In genomic region chr2:71694501-71695234, GRCh38 we compare ENCODE assay signal across 20 cellular contexts.
"Had no signal": no experiment of that assay in that cellular context is flagged by ENCODE, and none has a peak within 500 bp of the region (broad histone marks: within the 10 kb centered on the region; RNA-seq: fewer than 3 reads in every experiment).

No MANE protein-coding gene starts in this region.

- H3K4me3 Mint-ChIP-seq: activated CD8-positive, alpha-beta T cell treated with anti-CD3 and anti-CD28 coated beads for 36 hours; activated naive CD8-positive, alpha-beta T cell treated with anti-CD3 and anti-CD28 coated beads for 36 hours; activated T-cell treated with anti-CD3 and anti-CD28 coated beads, Interleukin-2, amount 50 U/mL, for 4 hours; nephron; stimulated activated naive CD8-positive, alpha-beta T cell treated with anti-CD3 and anti-CD28 coated beads, Interleukin-15, Interleukin-2, amounts not matched to agents 100 ng/mL and 50 ng/mL, for 24 hours had no signal

- H3K4me1 Mint-ChIP-seq: activated naive CD8-positive, alpha-beta T cell treated with anti-CD3 and anti-CD28 coated beads for 36 hours had no signal

- FAIRE-seq: islet of Langerhans had no signal

- ATAC-seq: activated CD8-positive, alpha-beta T cell treated with anti-CD3 and anti-CD28 coated beads for 36 hours; activated T-cell treated with anti-CD3 and anti-CD28 coated beads, Interleukin-2, amount 50 U/mL, for 4 hours had no signal

- H3K9me3 ChIP-seq: right atrium auricular region, suprapubic skin had no signal

- H3K36me3 Mint-ChIP-seq: activated naive CD8-positive, alpha-beta T cell treated with anti-CD3 and anti-CD28 coated beads for 36 hours; brain had no signal

- H3K27ac Mint-ChIP-seq: activated CD8-positive, alpha-beta T cell treated with anti-CD3 and anti-CD28 coated beads for 36 hours; activated naive CD8-positive, alpha-beta T cell treated with anti-CD3 and anti-CD28 coated beads for 36 hours; nephron; progenitor cell of endocrine pancreas; stimulated activated naive CD8-positive, alpha-beta T cell treated with anti-CD3 and anti-CD28 coated beads, Interleukin-15, Interleukin-2, amounts not matched to agents 100 ng/mL and 50 ng/mL, for 24 hours had no signal

- H3K27me3 Mint-ChIP-seq: stimulated activated naive CD8-positive, alpha-beta T cell treated with anti-CD3 and anti-CD28 coated beads, Interleukin-15, Interleukin-2, amounts not matched to agents 100 ng/mL and 50 ng/mL, for 24 hours had no signal

- H3K4me3 ChIP-seq: coronary artery, right atrium auricular region, skin epidermis, suprapubic skin had no signal

- H3K9me3 Mint-ChIP-seq: activated CD8-positive, alpha-beta T cell treated with anti-CD3 and anti-CD28 coated beads for 36 hours; activated naive CD8-positive, alpha-beta T cell treated with anti-CD3 and anti-CD28 coated beads for 36 hours; activated T-cell treated with anti-CD3 and anti-CD28 coated beads, Interleukin-2, amount 50 U/mL, for 4 hours; stimulated activated naive CD8-positive, alpha-beta T cell treated with anti-CD3 and anti-CD28 coated beads, Interleukin-15, Interleukin-2, amounts not matched to agents 100 ng/mL and 50 ng/mL, for 24 hours had no signal

- H3K36me3 ChIP-seq: right atrium auricular region, suprapubic skin had no signal

- H3K27me3 ChIP-seq: right atrium auricular region, suprapubic skin had no signal

- H3K27ac ChIP-seq: coronary artery, right atrium auricular region, suprapubic skin had no signal

- DNase-seq: activated CD4-positive, alpha-beta T cell treated with anti-CD3 and anti-CD28 coated beads for 4 hours; activated CD8-positive, alpha-beta T cell treated with anti-CD3 and anti-CD28 coated beads for 36 hours; activated gamma-delta T cell treated with Interleukin-2 at 50 U/mL for 16 hours; activated naive CD8-positive, alpha-beta T cell treated with anti-CD3 and anti-CD28 coated beads for 36 hours; activated T-cell treated with anti-CD3 and anti-CD28 coated beads, Interleukin-2, amount 50 U/mL, for 4 hours; amygdala; central memory CD4-positive, alpha-beta T cell; foreskin fibroblast; glutamatergic neuron; hypothalamus; T-helper 2 cell had no signal
